Comparison of ENCODE assay signal across 8 cellular contexts in the genomic region with DNA sequence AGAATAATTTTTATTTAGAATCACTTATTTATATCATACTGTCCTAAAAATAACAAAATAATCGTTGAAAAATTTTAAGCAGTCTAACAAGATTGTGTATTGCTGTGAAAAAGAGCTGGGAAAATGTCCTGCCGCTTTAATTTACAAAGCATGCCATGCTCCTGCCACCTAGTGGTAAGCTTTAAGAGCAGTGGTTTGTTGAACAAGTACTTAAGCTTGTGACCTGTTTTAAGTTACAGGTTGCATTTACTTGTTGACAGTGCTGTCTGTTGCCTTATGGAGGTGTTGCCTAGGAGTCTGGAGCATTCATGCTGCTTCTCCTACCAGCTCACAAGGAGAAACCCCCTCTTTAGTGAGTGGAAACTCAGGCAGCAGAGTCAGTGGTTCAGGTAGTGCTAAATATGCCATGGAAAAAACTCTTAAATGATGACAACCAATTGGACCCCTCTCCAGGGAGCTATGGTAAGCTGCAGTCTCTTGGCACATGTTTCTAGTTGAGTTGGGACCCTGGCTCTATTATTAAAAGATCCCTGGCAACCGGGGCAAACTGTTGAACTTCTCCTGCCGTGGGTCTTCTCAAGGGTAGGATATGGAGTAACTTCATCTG.
DNase-seq lines count a peak whose midpoint lies in the region; ATAC-seq and TF ChIP-seq lines count a peak whose summit lies in the region.

No MANE protein-coding gene starts in this region.

- H3K4me1 ChIP-seq in breast epithelium (no peaks in the 10 kb centered on the region), tibial artery (peaks cover 0 to 2% (median 0%) of the 10 kb centered on the region in 4 donors)

- H3K27ac ChIP-seq in breast epithelium (no peak overlapping the region), tibial artery (no peak overlapping the region)

- H3K4me3 ChIP-seq in breast epithelium (no peak overlapping the region), tibial artery (no peak overlapping the region)

- no peaks in the 10 kb centered on the region for H3K9me3 ChIP-seq in breast epithelium
- no peaks in the 10 kb centered on the region for H3K9me3 ChIP-seq in tibial artery

- TF ChIP-seq POLR2A in breast epithelium (IDR thresholded peaks at IDR 0.05), result no peak

- ATAC-seq in GM18861 (IDR thresholded peaks at IDR 0.05; ENCODE audit: unreplicated experiment), result no peak

- H3K27me3 ChIP-seq in breast epithelium (no peaks in the 10 kb centered on the region), tibial artery (no peaks in the 10 kb centered on the region)

- intact Hi-C loops in breast epithelium (cut with DNase I; ENCODE audit: low total_unique reads) (no loop called here), tibial artery (cut with DNase I; ENCODE audit: low total_unique reads) (no loop called here)

- H3K36me3 ChIP-seq in breast epithelium (no peaks in the 10 kb centered on the region), tibial artery (peaks cover 0 to 3% (median 0%) of the 10 kb centered on the region in 3 donors)

- DNase-seq in DMS 273 (lab: John Stamatoyannopoulos, UW; ENCODE audit: unreplicated experiment), result peak; percentile 68
- DNase-seq in DMS 273 treated with DMSO at 0.1 percent for 48 hours (lab: John Stamatoyannopoulos, UW), result no peak
- DNase-seq in HuH-7 (ENCODE audit: low spot score), result peak; percentile 47
- peak; percentile 51 for DNase-seq in RPMI7951 (ENCODE audit: low read depth)
- no peak for DNase-seq in breast epithelium (ENCODE audit: low spot score in 2 of 2)
- peak; percentile 67 for DNase-seq in kidney tubule cell (ENCODE audit: low spot score)
- DNase-seq in tibial artery, result no peak

- TF ChIP-seq CTCF in breast epithelium (IDR thresholded peaks at IDR 0.05) (peak; percentile 38 to 68 (median 68)), tibial artery (IDR thresholded peaks at IDR 0.05) (peak; percentile 65 to 77)

Comparison
In these comparisons a context has a peak if more than half of its experiments do, and no peak if none do; other contexts are left out.
1. DNase-seq: peak in DMS 273 (single experiment), HuH-7 (single experiment), RPMI7951 (single experiment) and kidney tubule cell (single experiment); none in DMS 273 treated with DMSO at 0.1 percent for 48 hours (single experiment), breast epithelium (0 of 2) and tibial artery (0 of 2).